In the genomic region with DNA sequence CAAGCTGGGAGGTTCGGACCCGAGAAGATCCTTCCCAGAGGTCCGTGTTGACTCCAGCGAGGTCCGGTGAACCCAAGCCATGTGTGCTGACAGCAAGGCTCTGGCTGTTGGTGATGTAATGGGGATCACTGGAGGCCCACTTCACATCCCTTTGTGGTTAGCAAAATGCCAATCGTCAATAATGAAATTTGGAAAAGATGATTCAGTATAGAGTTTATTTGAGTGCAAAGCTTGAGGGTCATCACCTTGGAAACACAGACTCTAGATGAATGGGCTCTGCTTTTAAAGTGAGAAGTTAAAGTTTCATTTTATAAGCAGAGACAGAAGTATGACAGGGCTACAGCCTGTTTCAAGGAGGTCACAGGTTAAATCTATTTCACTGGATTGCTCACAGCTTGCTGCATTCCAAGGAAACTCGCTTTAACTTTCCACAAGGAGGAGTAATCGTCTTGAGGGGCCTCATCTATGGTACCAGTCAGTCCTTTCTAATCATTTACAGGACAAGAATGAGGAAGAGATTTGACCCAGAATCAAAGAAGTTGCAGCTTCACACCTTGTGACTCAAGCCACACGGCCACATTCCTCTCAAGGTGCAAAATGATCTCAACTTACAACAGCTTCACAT, we compare ENCODE assay signal across 8 cellular contexts.
DNase-seq lines count a peak whose midpoint lies in the region; ATAC-seq and TF ChIP-seq lines count a peak whose summit lies in the region.

No MANE protein-coding gene starts in this region.

- peak; percentile 76 for DNase-seq in GM03348 (ENCODE audit: low spot score)
- DNase-seq in RWPE2 (ENCODE audit: low spot score), result no peak
- DNase-seq in fibroblast of gingiva (ENCODE audit: low read depth), result peak; percentile 57
- DNase-seq in retina, result peak; percentile 6
- DNase-seq in activated effector memory CD4-positive, alpha-beta T cell treated with anti-CD3 and anti-CD28 coated beads, Interleukin-2, amount 50 U/mL, for 16 hours, result no peak
- DNase-seq in T-cell, result no peak
- DNase-seq in activated gamma-delta T cell treated with Interleukin-2 at 50 U/mL for 16 hours, result no peak

- no peak overlapping the region for H3K4me3 Mint-ChIP-seq in T-cell

- H3K36me3 Mint-ChIP-seq in T-cell, result no peaks in the 10 kb centered on the region

- H3K27me3 ChIP-seq in RWPE2 (ENCODE audit: insufficient read depth, poor library complexity, severe bottlenecking), result no peaks in the 10 kb centered on the region

- POLR2A ChIA-PET in T-cell (lab: Charles Lee), result no interaction called here

- CTCF ChIA-PET in T-cell (lab: Charles Lee), result interaction anchor here (0.5 to 1.7 kb wide), 4 partner anchors 7 to 461 kb away, joined by 3 to 5 read pairs (median 3); no protein-coding TSS in a partner anchor

- H3K36me3 ChIP-seq in RWPE2 (ENCODE audit: low read depth), result no peaks in the 10 kb centered on the region

- ATAC-seq in RWPE2 (ENCODE audit: low read depth) (peak; percentile 63), T-cell (replicated peaks in 1 of 4) (no peak), HG02885 (IDR thresholded peaks at IDR 0.05; ENCODE audit: poor library complexity, unreplicated experiment) (no peak)

- H3K9me3 Mint-ChIP-seq in T-cell, result no peaks in the 10 kb centered on the region

- no peaks in the 10 kb centered on the region for H3K9me3 ChIP-seq in RWPE2 (ENCODE audit: severe bottlenecking)

- H3K27ac ChIP-seq in RWPE2 (ENCODE audit: poor library complexity, severe bottlenecking), result no peak overlapping the region

- H3K27ac Mint-ChIP-seq in T-cell, result no peak overlapping the region

- H3K4me3 ChIP-seq in RWPE2 (ENCODE audit: severe bottlenecking), result no peak overlapping the region

- no peaks in the 10 kb centered on the region for H3K4me1 ChIP-seq in RWPE2 (ENCODE audit: insufficient read depth, poor library complexity, severe bottlenecking)

- peak; percentile 39 for TF ChIP-seq CTCF in RWPE2 (IDR thresholded peaks at IDR 0.05; ENCODE audit: poor library complexity, severe bottlenecking)

- peaks cover 2 to 5% of the 10 kb centered on the region in 2 donors for H3K27me3 Mint-ChIP-seq in T-cell

- H3K4me1 Mint-ChIP-seq in T-cell, result peaks cover 4 to 6% (median 5%) of the 10 kb centered on the region in 3 donors

Comparison
In these comparisons a context has a peak if more than half of its experiments do, and no peak if none do; other contexts are left out.
1. DNase-seq: peak in GM03348 (single experiment), fibroblast of gingiva (single experiment) and retina (single experiment); none in RWPE2 (single experiment), activated effector memory CD4-positive, alpha-beta T cell treated with anti-CD3 and anti-CD28 coated beads, Interleukin-2, amount 50 U/mL, for 16 hours (single experiment), T-cell (0 of 34) and activated gamma-delta T cell treated with Interleukin-2 at 50 U/mL for 16 hours (single experiment).